ENCODE assay signal across 9 cellular contexts in genomic region chr2:9738718-9739496, GRCh38.
DNase-seq lines count a peak whose midpoint lies in the region; ATAC-seq and TF ChIP-seq lines count a peak whose summit lies in the region.
"Had no signal": no experiment of that assay in that cellular context is flagged by ENCODE, and none has a peak within 500 bp of the region (broad histone marks: within the 10 kb centered on the region; RNA-seq: fewer than 3 reads in every experiment).

No MANE protein-coding gene starts in this region.

- in situ Hi-C loops in GM13977 (cut with MboI; ENCODE audit: low pct_unique_long_range_greater_than_20kb, low sequenced_read_pairs, unreplicated experiment), result no loop called here

- H3K27ac ChIP-seq in dorsolateral prefrontal cortex (peak overlapping the region in 33 of 59 donors; percentile 1 to 75 (median 36)), psoas muscle (peak overlapping the region; percentile 92)

- H3K27me3 Mint-ChIP-seq in type B pancreatic cell, result no peaks in the 10 kb centered on the region

- DNase-seq in GM03348 (ENCODE audit: low spot score) (peak; percentile 24), dorsolateral prefrontal cortex (no peak), psoas muscle (peak in 1 of 2 donors; percentile 74), SHP77 (lab: John Stamatoyannopoulos, UW) (no peak), GM13977 (ENCODE audit: low spot score) (no peak), type B pancreatic cell (ENCODE audit: extremely low spot score, unreplicated experiment) (no peak)
- DNase-seq: islet precursor cell had no signal

- H3K27me3 ChIP-seq in dorsolateral prefrontal cortex (no peaks in the 10 kb centered on the region), psoas muscle (ENCODE audit: insufficient read depth in 3 of 3, low read length in 2 of 3) (no peaks in the 10 kb centered on the region)

- ATAC-seq in HG03439 (IDR thresholded peaks at IDR 0.05; ENCODE audit: unreplicated experiment) (peak; percentile 42), psoas muscle (peak; percentile 67 to 86 (median 80)), GM19328 (IDR thresholded peaks at IDR 0.05; ENCODE audit: unreplicated experiment) (no peak)

- H3K4me1 Mint-ChIP-seq in type B pancreatic cell (ENCODE audit: unreplicated experiment), result no peaks in the 10 kb centered on the region

- intact Hi-C loops in dorsolateral prefrontal cortex (cut with DNase I), result no loop called here
- intact Hi-C loops in psoas muscle (cut with DNase I), result loop anchor here in 1 of 2 donors (1.0 kb wide), 1 partner anchor 46 kb away; no protein-coding TSS in a partner anchor

- H3K4me3 ChIP-seq in dorsolateral prefrontal cortex (peak overlapping the region in 41 of 59 donors; percentile 1 to 46 (median 21)), psoas muscle (peak overlapping the region; percentile 55)

- TF ChIP-seq CTCF in dorsolateral prefrontal cortex (IDR thresholded peaks at IDR 0.05 in 54 of 56, conservative IDR thresholded peaks at IDR 0.05 in 2 of 56; ENCODE audit: low read depth in 1 of 56, partially characterized antibody in 56 of 56) (no peak), psoas muscle (IDR thresholded peaks at IDR 0.05) (no peak), GM13977 (IDR thresholded peaks at IDR 0.05; ENCODE audit: extremely low read depth, insufficient read depth, missing control alignments) (no peak), type B pancreatic cell (conservative IDR thresholded peaks at IDR 0.05) (no peak)

- H3K4me1 ChIP-seq in psoas muscle, result peaks cover 29% of the 10 kb centered on the region

- H3K27ac Mint-ChIP-seq in type B pancreatic cell, result no peak overlapping the region

- 4 to 11% (median 10%) methylated on average over 19 to 21 of the region's 21 CpGs for WGBS in psoas muscle, 3 donors

- H3K9me3 Mint-ChIP-seq in type B pancreatic cell, result peaks cover 11% of the 10 kb centered on the region

- no peaks in the 10 kb centered on the region for H3K36me3 Mint-ChIP-seq in type B pancreatic cell

- H3K36me3 ChIP-seq in psoas muscle (ENCODE audit: insufficient read depth in 1 of 2, low read depth in 1 of 2), result no peaks in the 10 kb centered on the region

- H3K9me3 ChIP-seq in psoas muscle, result peaks cover 12% of the 10 kb centered on the region

- no peak overlapping the region for H3K4me3 Mint-ChIP-seq in type B pancreatic cell
